In the genomic region with DNA sequence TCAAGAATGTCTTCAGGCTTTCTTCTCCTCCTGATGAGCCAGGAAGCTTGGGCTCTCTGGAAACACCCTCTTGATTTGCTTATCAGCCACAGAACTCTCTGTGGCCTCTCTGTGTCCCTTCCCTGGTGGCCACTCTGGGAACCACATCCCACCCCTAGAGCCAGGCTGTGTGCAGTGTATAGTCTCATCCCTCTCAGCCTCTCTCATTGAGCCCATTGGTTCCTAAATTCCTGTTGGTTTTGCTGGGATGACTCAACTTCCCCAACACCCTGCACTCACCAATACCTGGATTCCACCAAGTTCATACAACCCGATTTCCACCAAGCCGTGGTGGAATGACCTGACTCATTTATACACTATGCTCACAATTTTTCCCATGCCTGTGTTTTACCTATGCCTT, we compare ENCODE assay signal across 11 cellular contexts. TPM values are rescaled to one million over a fixed set of nuclear protein-coding genes. Genes with fewer than 3 reads are reported as not detected.
DNase-seq lines count a peak whose midpoint lies in the region; ATAC-seq, FAIRE-seq and TF ChIP-seq lines count a peak whose summit lies in the region.
"Had no signal": no experiment of that assay in that cellular context is flagged by ENCODE, and none has a peak within 500 bp of the region (broad histone marks: within the 10 kb centered on the region; RNA-seq: fewer than 3 reads in every experiment).

No MANE protein-coding gene starts in this region.

- ATAC-seq in K562: peak; percentile 97

- no peak overlapping the region for H3K4me3 Mint-ChIP-seq in Calu3 (ENCODE audit: low read depth, unreplicated experiment)
- no peak overlapping the region for H3K4me3 Mint-ChIP-seq in activated T-cell treated with anti-CD3 and anti-CD28 coated beads, Interleukin-2, amount 50 U/mL, for 24 hours
- H3K4me3 Mint-ChIP-seq: memory B cell had no signal

- H3K27me3 ChIP-seq in K562 (ENCODE audit: control insufficient read depth in 2 of 2, insufficient read depth in 2 of 2, low read length in 2 of 2): no peaks in the 10 kb centered on the region; a peak in 1 of 5 replicates
- H3K27me3 ChIP-seq in mesendoderm (ENCODE audit: insufficient read depth, low read length, poor library complexity): no peaks in the 10 kb centered on the region

- H3K23ac ChIP-seq in mesendoderm (ENCODE audit: low read length): no peak overlapping the region

- CTCF ChIA-PET in Calu3 (lab: Charles Lee) (no interaction called here), K562 (lab: Yijun Ruan, JAX; ENCODE audit: low intra/inter-chr PET ratio) (interaction anchor here (0.8 to 1.5 kb wide), 2 partner anchors 34 to 174 kb away, joined by 3 to 5 read pairs; no protein-coding TSS in a partner anchor)

- intact Hi-C loops in Calu3 (cut with micrococcal nuclease; ENCODE audit: unreplicated experiment) (no loop called here), K562 (cut with micrococcal nuclease) (no loop called here)

- H3K4ac ChIP-seq in mesendoderm (ENCODE audit: low read depth, low read length): no peak overlapping the region

- no peak overlapping the region for H3K27ac Mint-ChIP-seq in Calu3 (ENCODE audit: unreplicated experiment)
- no peak overlapping the region for H3K27ac Mint-ChIP-seq in activated T-cell treated with anti-CD3 and anti-CD28 coated beads, Interleukin-2, amount 50 U/mL, for 24 hours
- H3K27ac Mint-ChIP-seq: memory B cell had no signal

- POLR2A ChIA-PET in K562 (lab: Yijun Ruan, JAX): interaction anchor here (0.9 to 1.1 kb wide), 2 partner anchors 10 to 19 kb away, joined by 3 to 4 read pairs; no protein-coding TSS in a partner anchor

- H3K79me1 ChIP-seq in mesendoderm (ENCODE audit: low read length): no peaks in the 10 kb centered on the region

- H3K9me3 ChIP-seq in K562 (replicated peaks; ENCODE audit: control insufficient read depth, insufficient read depth, low read depth, low read length): no peaks in the 10 kb centered on the region

- H3K9ac ChIP-seq in K562 (ENCODE audit: insufficient read depth in 1 of 2, low read depth in 2 of 2, low read length in 2 of 2): no peak overlapping the region
- no peak overlapping the region for H3K9ac ChIP-seq in mesendoderm (ENCODE audit: low read length)

- FAIRE-seq in K562 (lab: Jason Lieb, UNC): peak; percentile 85

- H3K56ac ChIP-seq in mesendoderm (ENCODE audit: low read length): no peak overlapping the region

- no peak overlapping the region for H4K5ac ChIP-seq in mesendoderm (ENCODE audit: low read length)

- H4K20me1 ChIP-seq in K562 (replicated peaks; ENCODE audit: control insufficient read depth, insufficient read depth, low read length): no peaks in the 10 kb centered on the region

- H4K8ac ChIP-seq in mesendoderm (ENCODE audit: low read depth, low read length): no peak overlapping the region

- 65% methylated on average over 2 of the region's 2 CpGs for WGBS in K562 (ENCODE audit: insufficient coverage, low coverage, missing lambda C conversion rate)
- no CpG with 5 or more reads among the region's 2 CpGs for WGBS in mesendoderm (ENCODE audit: extremely low coverage, insufficient coverage, low lambda C conversion rate)

- H3K27ac ChIP-seq in K562 (ENCODE audit: extremely low read depth, low read depth, low read length) (no peak overlapping the region), mesendoderm (ENCODE audit: low read depth, low read length) (no peak overlapping the region)
- H3K27ac ChIP-seq: VCaP had no signal

- H2AFZ ChIP-seq in K562 (ENCODE audit: low read depth, low read length): no peak overlapping the region

- H3K79me2 ChIP-seq in K562 (ENCODE audit: control insufficient read depth, insufficient read depth, low read length): no peaks in the 10 kb centered on the region
- H3K79me2 ChIP-seq in mesendoderm (ENCODE audit: control insufficient read depth, insufficient read depth, low read length): no peaks in the 10 kb centered on the region

- DNase-seq in Calu3 (peak; percentile 17), HPDE6-E6E7 (ENCODE audit: extremely low spot score) (peak; percentile 11), K562 (ENCODE audit: extremely low read depth in 1 of 4, low spot score in 3 of 4) (peak; percentile 39 to 64 (median 54)), mesendoderm (peak; percentile 45), SIG-M5 treated with dmso at 0.1 percent for 504 hours (lab: John Stamatoyannopoulos, UW; ENCODE audit: unreplicated experiment) (no peak), mucosa of gallbladder (ENCODE audit: low spot score) (no peak), GM20000 (ENCODE audit: low spot score) (no peak)
- no peak for DNase-seq in activated T-cell treated with anti-CD3 and anti-CD28 coated beads, Interleukin-2, amount 50 U/mL, for 24 hours
- DNase-seq: activated naive CD4-positive, alpha-beta T cell had no signal

- no TSS peak for BruUV-seq in Calu3 (replicated peaks; lab: Mats Ljungman, UMichigan)
- BruUV-seq in K562 (replicated peaks; lab: Mats Ljungman, UMichigan): no TSS peak

- no peak for TF ChIP-seq POLR2A in K562 (conservative IDR thresholded peaks at IDR 0.05)

- no peaks in the 10 kb centered on the region for H3K9me1 ChIP-seq in K562 (ENCODE audit: control insufficient read depth, insufficient read depth, low read length)

- H3K4me2 ChIP-seq in K562 (ENCODE audit: insufficient read depth, low read length) (no peak overlapping the region), mesendoderm (ENCODE audit: low read length) (no peak overlapping the region)

- 0 out of 4 replicates have a peak, but pooled peaks of 1 of the 2 experiments have one; percentile 27 for TF ChIP-seq RAD21 in K562 (CRISPR knock-in tag; conservative IDR thresholded peaks at IDR 0.05 in 1 of 2, IDR thresholded peaks at IDR 0.05 in 1 of 2)

- TF ChIP-seq CTCF in Calu3 (IDR thresholded peaks at IDR 0.05; ENCODE audit: unreplicated experiment) (no peak), K562 (IDR thresholded peaks at IDR 0.05 in 2 of 3, conservative IDR thresholded peaks at IDR 0.05 in 1 of 3; ENCODE audit: insufficient read depth in 2 of 3, low read depth in 1 of 3, low read length in 3 of 3) (peak; percentile 58 to 76 (median 59)), GM20000 (IDR thresholded peaks at IDR 0.05; ENCODE audit: extremely low read depth, missing control alignments) (no peak)

- H3K4me1 ChIP-seq in K562 (replicated peaks in 1 of 2; ENCODE audit: control insufficient read depth in 2 of 2, insufficient read depth in 2 of 2, low read length in 2 of 2) (peaks cover 1 to 2% of the 10 kb centered on the region in 2 experiments; a peak in 2 of 5 replicates), mesendoderm (ENCODE audit: control insufficient read depth, low read depth, low read length) (no peaks in the 10 kb centered on the region)

- no peaks in the 10 kb centered on the region for H3K36me3 ChIP-seq in K562 (ENCODE audit: control insufficient read depth, insufficient read depth, low read length)
- no peaks in the 10 kb centered on the region for H3K36me3 ChIP-seq in mesendoderm (ENCODE audit: control insufficient read depth, insufficient read depth, low read length)

- no peak overlapping the region for H2BK5ac ChIP-seq in mesendoderm (ENCODE audit: low read length)

- H3K9me3 Mint-ChIP-seq in Calu3 (ENCODE audit: low read depth, unreplicated experiment): no peaks in the 10 kb centered on the region
- H3K9me3 Mint-ChIP-seq in activated T-cell treated with anti-CD3 and anti-CD28 coated beads, Interleukin-2, amount 50 U/mL, for 24 hours: no peaks in the 10 kb centered on the region
- H3K9me3 Mint-ChIP-seq: memory B cell had no signal

- no peak overlapping the region for H2AK5ac ChIP-seq in mesendoderm (ENCODE audit: low read length)

- in situ Hi-C loops in K562 (cut with MboI): no loop called here

- H3K4me3 ChIP-seq in K562 (no peak overlapping the region), mesendoderm (ENCODE audit: low read length) (no peak overlapping the region)

- no peak overlapping the region for H3K18ac ChIP-seq in mesendoderm (ENCODE audit: low read length)

- no peak overlapping the region for H2BK120ac ChIP-seq in mesendoderm (ENCODE audit: low read depth, low read length)

- no peaks in the 10 kb centered on the region for H3K4me1 Mint-ChIP-seq in Calu3 (ENCODE audit: low read depth, unreplicated experiment)
- no peaks in the 10 kb centered on the region for H3K4me1 Mint-ChIP-seq in activated T-cell treated with anti-CD3 and anti-CD28 coated beads, Interleukin-2, amount 50 U/mL, for 24 hours (ENCODE audit: low read depth)

- TF ChIP-seq EP300 in K562 (IDR thresholded peaks at IDR 0.05; ENCODE audit: low read length): no peak

- H2BK15ac ChIP-seq in mesendoderm (replicated peaks; ENCODE audit: low read depth): no peak overlapping the region

- H3K27me3 Mint-ChIP-seq in Calu3 (ENCODE audit: unreplicated experiment): peaks cover 72% of the 10 kb centered on the region
- H3K27me3 Mint-ChIP-seq in activated T-cell treated with anti-CD3 and anti-CD28 coated beads, Interleukin-2, amount 50 U/mL, for 24 hours: peaks cover 20% of the 10 kb centered on the region

- H3K36me3 Mint-ChIP-seq in Calu3 (ENCODE audit: insufficient read depth, unreplicated experiment): no peaks in the 10 kb centered on the region
- no peaks in the 10 kb centered on the region for H3K36me3 Mint-ChIP-seq in activated T-cell treated with anti-CD3 and anti-CD28 coated beads, Interleukin-2, amount 50 U/mL, for 24 hours (ENCODE audit: low read depth)
- H3K36me3 Mint-ChIP-seq: memory B cell had no signal

RNA-seq across cellular contexts. Expression of gene IRAG1, which starts 5.2 kb away (rescaled TPM):
- total RNA-seq in Calu3 (2022): not detected in 2 replicates
- 0.07 and 0.23 TPM in 2 replicates for total RNA-seq in K562 (2011; cell fraction: chromatin; rRNA removed; ENCODE audit: low replicate concordance)
- total RNA-seq in K562 (2011; cell fraction: nucleolus; rRNA removed): 0.17 and 0.26 TPM in 2 replicates
- 0.15 TPM in 2 replicates for total RNA-seq in K562 (2011; cell fraction: nucleoplasm; rRNA removed)
- total RNA-seq in K562 (2014; rRNA removed): 0.04 TPM in 1 of 2 replicates, not detected in the other
- total RNA-seq in K562 (2014; rRNA removed; fragmentation: Illumina TruSeq; extraction: Trizol): 0.07 and 0.22 TPM in 2 replicates
- 0.08 and 0.11 TPM in 2 replicates for total RNA-seq in K562 (2015; rRNA removed; fragmentation: Illumina TruSeq; extraction: Trizol)
- total RNA-seq in K562 (2021): 0.22 and 0.27 TPM in 2 replicates
- polyA plus RNA-seq in K562 (2011; rRNA removed): 0.11 and 0.14 TPM in 2 replicates
- polyA plus RNA-seq in K562 (2011; cell fraction: cytosol; rRNA removed): 0.10 and 0.16 TPM in 2 replicates
- 0.10 TPM in 2 replicates for polyA plus RNA-seq in K562 (2011; cell fraction: nucleus; rRNA removed)
- 0.08 and 0.15 TPM in 2 replicates for polyA plus RNA-seq in K562 (2012)
- 0.07 and 0.10 TPM in 2 replicates for polyA plus RNA-seq in K562 (2014; fragmentation: Illumina TruSeq; extraction: Trizol)
- under 1 TPM; 0.01 TPM for polyA plus RNA-seq in K562 (2014; fragmentation: Nextera tagmentation; extraction: Ambion mirVana)
- polyA plus RNA-seq in K562 (2014; rRNA removed): 0.01 TPM in 1 of 2 replicates, not detected in the other
- 0.07 and 0.45 TPM in 2 replicates for polyA minus RNA-seq in K562 (2011; rRNA and poly(A)+ RNA removed)
- polyA minus RNA-seq in K562 (2011; cell fraction: cytosol; rRNA and poly(A)+ RNA removed): not detected in 2 replicates
- polyA minus RNA-seq in K562 (2011; cell fraction: nucleus; rRNA and poly(A)+ RNA removed): under 0.01 and 0.11 TPM in 2 replicates
- polyA plus RNA-seq in mesendoderm (2013, experiment 1 of 2): 0.79 TPM
- 0.80 TPM for polyA plus RNA-seq in mesendoderm (2013, experiment 2 of 2)
- 112 TPM for total RNA-seq in mucosa of gallbladder

Comparison
In these comparisons a context has a peak if more than half of its experiments do, and no peak if none do; other contexts are left out.
1. DNase-seq: peak in Calu3 (single experiment), HPDE6-E6E7 (single experiment), K562 (4 of 4) and mesendoderm (single experiment); none in activated T-cell treated with anti-CD3 and anti-CD28 coated beads, Interleukin-2, amount 50 U/mL, for 24 hours (single experiment), SIG-M5 treated with dmso at 0.1 percent for 504 hours (single experiment), mucosa of gallbladder (single experiment) and GM20000 (single experiment).
2. CTCF ChIP-seq: peak in K562 (3 of 3); none in Calu3 (single experiment) and GM20000 (single experiment).
3. RNA of gene IRAG1, which starts 5.2 kb away (total RNA-seq): 112 TPM in mucosa of gallbladder (single experiment); 0.04 to 0.27 TPM in K562 and not detected in Calu3; every median in the first group is over 10 times any median in the second.